ENCODE assay signal across 1 cellular context in genomic region chr11:75341583-75341982, GRCh38.
TF ChIP-seq lines count a peak whose summit lies in the region.

No MANE protein-coding gene starts in this region.

TF ChIP-seq in HepG2, 621 proteins besides CTCF, POLR2A, EP300 and RAD21:
- TF ChIP-seq ZNF562 (CRISPR knock-in tag; IDR thresholded peaks at IDR 0.05; ENCODE audit: borderline replicate concordance) = no peak
- no peak for TF ChIP-seq ZEB1 (IDR thresholded peaks at IDR 0.05; ENCODE audit: insufficient replicate concordance, low read depth)
- no peak for TF ChIP-seq LRRFIP1 (CRISPR knock-in tag; conservative IDR thresholded peaks at IDR 0.05)
- no peak for TF ChIP-seq SUZ12 (IDR thresholded peaks at IDR 0.05; ENCODE audit: low read depth, low read length)
- no peak for TF ChIP-seq CREB3 (CRISPR knock-in tag; IDR thresholded peaks at IDR 0.05)
- no peak for TF ChIP-seq ZNF781 (CRISPR knock-in tag; IDR thresholded peaks at IDR 0.05; ENCODE audit: borderline replicate concordance, not compliant biosample characterization)
- no peak for TF ChIP-seq PAF1 (CRISPR knock-in tag; IDR thresholded peaks at IDR 0.05)
- no peak for TF ChIP-seq POLR2AphosphoS5 (IDR thresholded peaks at IDR 0.05; ENCODE audit: low read depth, low read length)
- no peak for TF ChIP-seq GTF2F1 (IDR thresholded peaks at IDR 0.05; ENCODE audit: low read length)
- no peak for TF ChIP-seq SETDB1 (CRISPR knock-in tag; IDR thresholded peaks at IDR 0.05; ENCODE audit: borderline replicate concordance)
TF ChIP-seq in HepG2: peak in this region for 0.
